In genomic region chr14:35331605-35332516, GRCh38 we compare ENCODE assay signal across 1 cellular context.
TF ChIP-seq lines count a peak whose summit lies in the region.

No MANE protein-coding gene starts in this region.

TF ChIP-seq in HepG2, 621 proteins besides CTCF, POLR2A, EP300 and RAD21 (continued from another document and continues in another):
- 0 out of 2 replicates have a peak, but pooled peaks have one; percentile 2 for TF ChIP-seq CERS6 (CRISPR knock-in tag; IDR thresholded peaks at IDR 0.05)
- no peak for TF ChIP-seq TCF7 (IDR thresholded peaks at IDR 0.05; ENCODE audit: low read depth)
- TF ChIP-seq ZNF121 (CRISPR knock-in tag; IDR thresholded peaks at IDR 0.05), result no peak
- no peak for TF ChIP-seq ZNF768 (CRISPR knock-in tag; IDR thresholded peaks at IDR 0.05)
- no peak for TF ChIP-seq LRRFIP1 (CRISPR knock-in tag; conservative IDR thresholded peaks at IDR 0.05)
- TF ChIP-seq ZNF414 (CRISPR knock-in tag; IDR thresholded peaks at IDR 0.05), result peak; percentile 7; the same call in 1 of the 2 replicates
- TF ChIP-seq ZNF264 (CRISPR knock-in tag; IDR thresholded peaks at IDR 0.05), result peak; percentile 28; the same call in 1 of the 2 replicates
- TF ChIP-seq ZSCAN29 (CRISPR knock-in tag; conservative IDR thresholded peaks at IDR 0.05), result no peak
- TF ChIP-seq SP5 (CRISPR knock-in tag; IDR thresholded peaks at IDR 0.05; ENCODE audit: borderline replicate concordance, low read depth), result 0 out of 2 replicates have a peak, but pooled peaks have one; percentile 7
- peak; percentile 71; the same call in 1 of the 2 replicates for TF ChIP-seq CBX5 (CRISPR knock-in tag; IDR thresholded peaks at IDR 0.05; ENCODE audit: borderline replicate concordance)
- TF ChIP-seq HBP1 (CRISPR knock-in tag; IDR thresholded peaks at IDR 0.05; ENCODE audit: low read depth), result peak; percentile 44; the same call in 1 of the 2 replicates
- TF ChIP-seq ZNF276 (CRISPR knock-in tag; IDR thresholded peaks at IDR 0.05; ENCODE audit: low read depth), result no peak
- TF ChIP-seq ZBTB34 (CRISPR knock-in tag; IDR thresholded peaks at IDR 0.05), result no peak
- no peak for TF ChIP-seq ZMAT5 (CRISPR knock-in tag; IDR thresholded peaks at IDR 0.05; ENCODE audit: borderline replicate concordance, low read depth)
- no peak for TF ChIP-seq ZNF343 (CRISPR knock-in tag; IDR thresholded peaks at IDR 0.05)
- no peak for TF ChIP-seq ZNF318 (CRISPR knock-in tag; IDR thresholded peaks at IDR 0.05)
- TF ChIP-seq ERF (CRISPR knock-in tag; IDR thresholded peaks at IDR 0.05), result peak; percentile 86; the same call in 1 of the 2 replicates
- peak; percentile 58; the same call in 1 of the 2 replicates for TF ChIP-seq RFX5 (IDR thresholded peaks at IDR 0.05; ENCODE audit: low read depth, low read length)
- no peak for TF ChIP-seq SRSF9 (IDR thresholded peaks at IDR 0.05; ENCODE audit: borderline replicate concordance, insufficient read depth, low read depth, low read length, poor library complexity, severe bottlenecking)
- TF ChIP-seq E2F2 (CRISPR knock-in tag; IDR thresholded peaks at IDR 0.05; ENCODE audit: borderline replicate concordance), result peak; percentile 37; the same call in 1 of the 2 replicates
- peak; percentile 89 for TF ChIP-seq CREM (IDR thresholded peaks at IDR 0.05)
- TF ChIP-seq CREM (CRISPR knock-in tag; IDR thresholded peaks at IDR 0.05), result no peak
- TF ChIP-seq TARDBP (CRISPR knock-in tag; IDR thresholded peaks at IDR 0.05), result peak; percentile 63; the same call in 1 of the 2 replicates
- no peak; the same call in 1 of the 2 replicates for TF ChIP-seq ZNF281 (CRISPR knock-in tag; IDR thresholded peaks at IDR 0.05; ENCODE audit: borderline replicate concordance)
- peak; percentile 86 for TF ChIP-seq GZF1 (CRISPR knock-in tag; IDR thresholded peaks at IDR 0.05)
